Comparison of ENCODE assay signal across 15 cellular contexts in genomic region chr4:76563804-76564468, GRCh38.
A peak's percentile ranks its signal among the peaks of the same experiment; 100 is the strongest.
DNase-seq lines count a peak whose midpoint lies in the region; ATAC-seq, FAIRE-seq and TF ChIP-seq lines count a peak whose summit lies in the region.
"Had no signal": no experiment of that assay in that cellular context is flagged by ENCODE, and none has a peak within 500 bp of the region (broad histone marks: within the 10 kb centered on the region; RNA-seq: fewer than 3 reads in every experiment).

No MANE protein-coding gene starts in this region.

- peak overlapping the region; percentile 92 for H3K27ac Mint-ChIP-seq in astrocyte (ENCODE audit: unreplicated experiment)
- H3K27ac Mint-ChIP-seq: activated T-cell treated with anti-CD3 and anti-CD28 coated beads, Interleukin-2, amount 50 U/mL, for 24 hours; progenitor cell of endocrine pancreas had no signal

- peak overlapping the region; percentile 17 for H2AK9ac ChIP-seq in IMR-90 (replicated peaks; ENCODE audit: low read depth, low read length, poor library complexity)

- peak overlapping the region; percentile 90; the same call in 2 of the 3 replicates for H2BK15ac ChIP-seq in IMR-90 (ENCODE audit: low read depth, low read length)
- H2BK15ac ChIP-seq in mesenchymal stem cell (ENCODE audit: low read depth, poor library complexity, severe bottlenecking) = peak overlapping the region; percentile 15

- no peak overlapping the region for H3K4me3 ChIP-seq in IMR-90 (ENCODE audit: insufficient read depth, low read depth, low read length)
- H3K4me3 ChIP-seq in astrocyte (ENCODE audit: insufficient read depth, low read depth, low read length) = no peak overlapping the region
- no peak overlapping the region for H3K4me3 ChIP-seq in mesenchymal stem cell (ENCODE audit: insufficient read depth in 1 of 2, low read depth in 1 of 2, low read length in 2 of 2)
- no peak overlapping the region for H3K4me3 ChIP-seq in stomach
- H3K4me3 ChIP-seq: SJCRH30 had no signal

- peaks cover 10% of the 10 kb centered on the region for H3K9me1 ChIP-seq in IMR-90 (ENCODE audit: insufficient read depth, low read length)

- no peak overlapping the region for H3K9ac ChIP-seq in IMR-90 (ENCODE audit: low read depth, low read length)
- H3K9ac ChIP-seq in astrocyte (ENCODE audit: low read length) = peak overlapping the region; percentile 29
- H3K9ac ChIP-seq in mesenchymal stem cell (ENCODE audit: low read length) = no peak overlapping the region

- BruUV-seq in IMR-90 (replicated peaks; lab: Mats Ljungman, UMichigan) = no TSS peak

- H3K18ac ChIP-seq in IMR-90 (ENCODE audit: low read depth, low read length) (peak overlapping the region; percentile 58; the same call in 1 of the 2 replicates), mesenchymal stem cell (ENCODE audit: low read depth in 1 of 2, low read length in 2 of 2) (peak overlapping the region in 1 of 2 experiments; percentile 85)

- dilution Hi-C loops in IMR-90 (cut with HindIII; ENCODE audit: low sequenced_read_pairs, unreplicated experiment) = no loop called here

- TF ChIP-seq POLR2A in IMR-90 (IDR thresholded peaks at IDR 0.05; ENCODE audit: low read depth, low read length) (no peak), stomach (IDR thresholded peaks at IDR 0.05) (no peak)

- CTCF ChIA-PET in IMR-90 (lab: Yijun Ruan, JAX) = no interaction called here

- H4K91ac ChIP-seq in IMR-90 (ENCODE audit: insufficient read depth, low read depth, low read length) (peak overlapping the region; percentile 84), mesenchymal stem cell (ENCODE audit: low read length) (peak overlapping the region; percentile 52)

- H4K8ac ChIP-seq in IMR-90 (ENCODE audit: low read depth in 2 of 2, low read length in 2 of 2) (peak overlapping the region; percentile 79 to 86; a peak in 3 of 4 replicates), mesenchymal stem cell (ENCODE audit: low read length) (no peak overlapping the region)

- H3K4ac ChIP-seq in IMR-90 (ENCODE audit: low read depth, low read length) = peak overlapping the region; percentile 89
- H3K4ac ChIP-seq in mesenchymal stem cell (ENCODE audit: low read depth in 1 of 2, low read length in 2 of 2) = no peak overlapping the region

- H3K27ac ChIP-seq in IMR-90 (ENCODE audit: insufficient read depth, low read length) (peak overlapping the region; percentile 25; the same call in 1 of the 2 replicates), astrocyte (ENCODE audit: low read depth, low read length) (peak overlapping the region; percentile 89), mesenchymal stem cell (ENCODE audit: low read length, poor library complexity, severe bottlenecking) (peak overlapping the region; percentile 71), stomach (peak overlapping the region; percentile 32 to 67 (median 42))
- H3K27ac ChIP-seq: SJCRH30 had no signal

- peak overlapping the region; percentile 53 for H2BK5ac ChIP-seq in IMR-90 (ENCODE audit: low read depth, low read length, poor library complexity, severe bottlenecking)
- H2BK5ac ChIP-seq in mesenchymal stem cell (ENCODE audit: low read depth, low read length, poor library complexity, severe bottlenecking) = no peak overlapping the region

- peak overlapping the region; percentile 74; the same call in 1 of the 2 replicates for H4K5ac ChIP-seq in IMR-90 (ENCODE audit: low read depth, low read length)

- H3K27me3 ChIP-seq in IMR-90 (ENCODE audit: control insufficient read depth, insufficient read depth, low read length) = no peaks in the 10 kb centered on the region
- H3K27me3 ChIP-seq in astrocyte (ENCODE audit: insufficient read depth, low read length) = no peaks in the 10 kb centered on the region
- H3K27me3 ChIP-seq in mesenchymal stem cell (ENCODE audit: control insufficient read depth in 1 of 2, insufficient read depth in 1 of 2, low read length in 2 of 2) = no peaks in the 10 kb centered on the region
- H3K27me3 ChIP-seq in stomach = no peaks in the 10 kb centered on the region
- H3K27me3 ChIP-seq: BE2C, SJCRH30 had no signal

- peak overlapping the region; percentile 82 for H3K14ac ChIP-seq in IMR-90 (replicated peaks; ENCODE audit: low read depth, low read length)
- H3K14ac ChIP-seq in mesenchymal stem cell (ENCODE audit: low read length in 2 of 2) = no peak overlapping the region

- H2AK5ac ChIP-seq in IMR-90 (ENCODE audit: low read depth, low read length) = peak overlapping the region; percentile 94
- H2AK5ac ChIP-seq in mesenchymal stem cell (ENCODE audit: low read length, severe bottlenecking) = peak overlapping the region; percentile 87

- H3K36me3 ChIP-seq in IMR-90 (ENCODE audit: control insufficient read depth, insufficient read depth, low read length) = no peaks in the 10 kb centered on the region
- no peaks in the 10 kb centered on the region for H3K36me3 ChIP-seq in astrocyte (ENCODE audit: insufficient read depth, low read length)
- no peaks in the 10 kb centered on the region for H3K36me3 ChIP-seq in mesenchymal stem cell (ENCODE audit: control insufficient read depth in 1 of 2, insufficient read depth in 2 of 2, low read depth in 1 of 2, low read length in 2 of 2)
- H3K36me3 ChIP-seq in stomach = no peaks in the 10 kb centered on the region
- H3K36me3 ChIP-seq: BE2C, SJCRH30 had no signal

- no peaks in the 10 kb centered on the region for H3K9me3 Mint-ChIP-seq in astrocyte (ENCODE audit: unreplicated experiment)
- H3K9me3 Mint-ChIP-seq: activated T-cell treated with anti-CD3 and anti-CD28 coated beads, Interleukin-2, amount 50 U/mL, for 24 hours had no signal

- peak overlapping the region in 1 of 2 experiments; percentile 66 for H2BK12ac ChIP-seq in mesenchymal stem cell (ENCODE audit: low read length in 2 of 2)

- no peak overlapping the region for H3K4me3 Mint-ChIP-seq in astrocyte (ENCODE audit: unreplicated experiment)
- H3K4me3 Mint-ChIP-seq: activated T-cell treated with anti-CD3 and anti-CD28 coated beads, Interleukin-2, amount 50 U/mL, for 24 hours had no signal

- H3K4me2 ChIP-seq in IMR-90 (ENCODE audit: low read depth, low read length) = no peak overlapping the region
- no peak overlapping the region for H3K4me2 ChIP-seq in astrocyte (ENCODE audit: low read length)
- no peak overlapping the region for H3K4me2 ChIP-seq in mesenchymal stem cell (ENCODE audit: low read length, poor library complexity, severe bottlenecking)

- H3K23ac ChIP-seq in IMR-90 (ENCODE audit: low read depth, low read length) = peak overlapping the region; percentile 77
- no peak overlapping the region for H3K23ac ChIP-seq in mesenchymal stem cell (ENCODE audit: low read length in 2 of 2)

- H3K4me1 ChIP-seq in IMR-90 (ENCODE audit: control insufficient read depth, insufficient read depth, low read length) = peaks cover 11% of the 10 kb centered on the region
- H3K4me1 ChIP-seq in astrocyte (ENCODE audit: insufficient read depth, low read length) = peaks cover 44% of the 10 kb centered on the region
- H3K4me1 ChIP-seq in mesenchymal stem cell (ENCODE audit: control insufficient read depth, insufficient read depth, low read depth, low read length) = peaks cover 10% of the 10 kb centered on the region
- H3K4me1 ChIP-seq in stomach = peaks cover 0 to 27% (median 21%) of the 10 kb centered on the region in 4 donors

- no peaks in the 10 kb centered on the region for H3K27me3 Mint-ChIP-seq in astrocyte (ENCODE audit: low read depth, unreplicated experiment)
- H3K27me3 Mint-ChIP-seq: progenitor cell of endocrine pancreas had no signal

- ATAC-seq in IMR-90 (ENCODE audit: low read depth) = 0 out of 2 replicates have a peak, but pooled peaks have one; percentile 16
- ATAC-seq in activated CD4-positive, CD25-positive, alpha-beta regulatory T cell treated with anti-CD3 and anti-CD28 coated beads, Interleukin-2, amount 50 U/mL, for 24 hours = no peak

- H3K79me2 ChIP-seq in astrocyte (ENCODE audit: insufficient read depth, low read length) = no peaks in the 10 kb centered on the region

- no peak for TF ChIP-seq CTCF in IMR-90 (conservative IDR thresholded peaks at IDR 0.05; ENCODE audit: low read depth, low read length)
- no peak for TF ChIP-seq CTCF in astrocyte (IDR thresholded peaks at IDR 0.05; ENCODE audit: insufficient read depth, low read depth, low read length)
- no peak for TF ChIP-seq CTCF in stomach (IDR thresholded peaks at IDR 0.05)

- intact Hi-C loops in IMR-90 (cut with micrococcal nuclease) (loop anchor here (5.0 kb wide), 1 partner anchor 43 kb away; no protein-coding TSS in a partner anchor), stomach (cut with DNase I; ENCODE audit: low total_unique reads) (no loop called here)

- POLR2A ChIA-PET in IMR-90 (lab: Charles Lee; ENCODE audit: unreplicated experiment) = no interaction called here

- H3K36me3 Mint-ChIP-seq in astrocyte (ENCODE audit: low read depth, unreplicated experiment) = no peaks in the 10 kb centered on the region

- H2BK20ac ChIP-seq in IMR-90 (ENCODE audit: low read depth, low read length) = peak overlapping the region; percentile 91

- H3K56ac ChIP-seq in IMR-90 (ENCODE audit: extremely low read depth, insufficient read depth, low read length) = peak overlapping the region; percentile 43; the same call in 1 of the 2 replicates

- no peak for TF ChIP-seq RAD21 in IMR-90 (IDR thresholded peaks at IDR 0.05; ENCODE audit: low read length)

- H3K9me3 ChIP-seq in IMR-90 (ENCODE audit: control insufficient read depth, insufficient read depth, low read length) = no peaks in the 10 kb centered on the region
- no peaks in the 10 kb centered on the region for H3K9me3 ChIP-seq in astrocyte (ENCODE audit: insufficient read depth, low read depth, low read length)
- H3K9me3 ChIP-seq in mesenchymal stem cell (ENCODE audit: control insufficient read depth, low read length) = no peaks in the 10 kb centered on the region
- no peaks in the 10 kb centered on the region for H3K9me3 ChIP-seq in stomach
- H3K9me3 ChIP-seq: BE2C, SJCRH30 had no signal

- no peak for TF ChIP-seq EP300 in stomach (IDR thresholded peaks at IDR 0.05)

- H2BK120ac ChIP-seq in IMR-90 (ENCODE audit: low read depth, low read length) = peak overlapping the region; percentile 90
- H2BK120ac ChIP-seq in mesenchymal stem cell (ENCODE audit: low read depth, low read length) = no peak overlapping the region

- H2AFZ ChIP-seq in IMR-90 (replicated peaks; ENCODE audit: low read length, poor library complexity) (peak overlapping the region; percentile 64), astrocyte (ENCODE audit: low read depth, low read length) (no peak overlapping the region), mesenchymal stem cell (ENCODE audit: low read depth, low read length) (no peak overlapping the region)

- no peak for FAIRE-seq in astrocyte (lab: Jason Lieb, UNC)

- no peaks in the 10 kb centered on the region for H4K20me1 ChIP-seq in IMR-90 (ENCODE audit: insufficient read depth, low read length)
- H4K20me1 ChIP-seq in astrocyte (ENCODE audit: insufficient read depth, low read length) = no peaks in the 10 kb centered on the region

- H3K4me1 Mint-ChIP-seq in astrocyte (ENCODE audit: low read depth, unreplicated experiment) = peaks cover 58% of the 10 kb centered on the region

- in situ Hi-C loops in IMR-90 (cut with MboI; ENCODE audit: low sequenced_read_pairs) = no loop called here

- WGBS in IMR-90 (ENCODE audit: extremely low coverage in 2 of 2, insufficient read length in 1 of 2), 2 experiments = no CpG with 5 or more reads among the region's 7 CpGs
- WGBS in mesenchymal stem cell = 96% methylated on average over 5 of the region's 7 CpGs
- 79 to 92% (median 88%) methylated on average over 7 of the region's 7 CpGs for WGBS in stomach, 5 donors

- H3K79me1 ChIP-seq in IMR-90 (ENCODE audit: low read depth in 1 of 2, low read length in 2 of 2) (peaks cover 0 to 12% of the 10 kb centered on the region in 2 experiments; a peak in 1 of 4 replicates), mesenchymal stem cell (replicated peaks; ENCODE audit: low read length, poor library complexity, severe bottlenecking) (no peaks in the 10 kb centered on the region)

- DNase-seq in IMR-90 (no peak), astrocyte (ENCODE audit: low read depth) (no peak), mesenchymal stem cell (peak; percentile 70), stomach (no peak), NCI-H1930 (lab: John Stamatoyannopoulos, UW) (no peak), C1 segment of cervical spinal cord (lab: John Stamatoyannopoulos, UW) (no peak)
- DNase-seq: activated CD4-positive, alpha-beta T cell treated with anti-CD3 and anti-CD28 coated beads for 48 hours; activated T-cell treated with anti-CD3 and anti-CD28 coated beads, Interleukin-2, amount 50 U/mL, for 24 hours; BE2C; DMS79; NCI-H1436; SJCRH30; T1000 had no signal

Comparison
In these comparisons a context has a peak if more than half of its experiments do, and no peak if none do; other contexts are left out.
1. H3K27ac ChIP-seq: peak in every context shown above with its lines; median percentile 89 in astrocyte; 71 in mesenchymal stem cell; 42 in stomach; 25 in IMR-90.